In the genomic region with DNA sequence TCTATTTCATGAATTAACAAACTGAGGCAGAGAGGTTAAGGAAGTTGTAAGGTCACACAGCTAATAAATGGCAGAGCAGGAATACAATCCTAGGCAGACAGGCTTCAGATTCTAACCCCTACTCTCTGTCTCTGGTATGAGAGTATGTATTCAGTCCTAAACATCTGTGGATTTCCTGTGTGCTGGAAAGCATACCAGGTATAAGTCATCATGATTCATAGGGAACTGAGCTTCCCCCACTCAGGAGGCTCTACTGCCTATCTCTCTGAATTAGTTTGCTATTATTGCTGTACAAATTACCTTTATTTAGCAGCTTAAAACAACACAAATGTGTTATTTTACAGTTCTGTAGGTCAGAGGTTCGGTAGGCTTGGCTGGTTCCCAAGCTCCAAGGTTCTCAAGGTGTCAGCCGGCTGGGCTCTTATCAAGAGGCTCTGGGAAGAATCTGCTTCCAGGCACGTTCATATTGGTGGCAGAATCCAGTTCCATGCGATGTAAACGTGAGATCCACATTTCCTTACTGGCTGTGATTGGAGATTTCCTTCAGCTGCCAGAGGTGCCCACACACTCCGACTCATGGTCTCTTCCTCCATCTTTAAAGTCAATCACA, we compare ENCODE assay signal across 19 cellular contexts.
A peak's percentile ranks its signal among the peaks of the same experiment; 100 is the strongest.
DNase-seq lines count a peak whose midpoint lies in the region; ATAC-seq, FAIRE-seq and TF ChIP-seq lines count a peak whose summit lies in the region.
"Had no signal": no experiment of that assay in that cellular context is flagged by ENCODE, and none has a peak within 500 bp of the region (broad histone marks: within the 10 kb centered on the region; RNA-seq: fewer than 3 reads in every experiment).

No MANE protein-coding gene starts in this region.

- WGBS in body of pancreas, 2 donors, result 27 to 28% methylated on average over 6 of the region's 6 CpGs

- no peaks in the 10 kb centered on the region for H3K9me1 ChIP-seq in keratinocyte (ENCODE audit: control insufficient read depth, extremely low read depth, insufficient read depth, low read length)

- no peak for TF ChIP-seq POLR2A in body of pancreas (IDR thresholded peaks at IDR 0.05)
- no peak for TF ChIP-seq POLR2A in vagina (IDR thresholded peaks at IDR 0.05)

- H3K9me3 ChIP-seq in body of pancreas (no peaks in the 10 kb centered on the region), keratinocyte (ENCODE audit: control insufficient read depth, low read depth, low read length) (no peaks in the 10 kb centered on the region), vagina (no peaks in the 10 kb centered on the region)

- H3K79me2 ChIP-seq in keratinocyte (ENCODE audit: control insufficient read depth, insufficient read depth, low read length), result no peaks in the 10 kb centered on the region
- H3K79me2 ChIP-seq: parathyroid adenoma had no signal

- dilution Hi-C loops in keratinocyte (cut with MboI; ENCODE audit: extremely low pct_ligation_motif_present, low sequenced_read_pairs), result no loop called here

- intact Hi-C loops in body of pancreas (cut with DNase I), result no loop called here
- intact Hi-C loops in vagina (cut with DNase I), result no loop called here

- H3K36me3 ChIP-seq in body of pancreas (replicated peaks in 1 of 2; ENCODE audit: insufficient read depth in 1 of 2, low read depth in 2 of 2) (no peaks in the 10 kb centered on the region), keratinocyte (ENCODE audit: control insufficient read depth in 2 of 2, extremely low read depth in 1 of 2, insufficient read depth in 2 of 2, low read length in 2 of 2) (no peaks in the 10 kb centered on the region), vagina (no peaks in the 10 kb centered on the region)

- H3K4me1 ChIP-seq in body of pancreas (peaks cover 2% of the 10 kb centered on the region), keratinocyte (ENCODE audit: control insufficient read depth, extremely low read depth, insufficient read depth, low read length) (peaks cover 7% of the 10 kb centered on the region), vagina (no peaks in the 10 kb centered on the region)
- H3K4me1 ChIP-seq: parathyroid adenoma had no signal

- H2AFZ ChIP-seq in keratinocyte (ENCODE audit: control insufficient read depth, low read length), result peak overlapping the region; percentile 79
- H2AFZ ChIP-seq: parathyroid adenoma had no signal

- TF ChIP-seq CTCF in body of pancreas (IDR thresholded peaks at IDR 0.05) (no peak), keratinocyte (optimal IDR thresholded peaks at IDR 0.05 in 1 of 3, IDR thresholded peaks at IDR 0.05 in 1 of 3, conservative IDR thresholded peaks at IDR 0.05 in 1 of 3; ENCODE audit: extremely low read depth in 1 of 3, insufficient read depth in 2 of 3, low read length in 3 of 3) (no peak), vagina (IDR thresholded peaks at IDR 0.05) (no peak)

- H3K4me3 ChIP-seq in body of pancreas (no peak overlapping the region), keratinocyte (ENCODE audit: control insufficient read depth in 2 of 3, extremely low read depth in 1 of 3, insufficient read depth in 2 of 3, low read depth in 1 of 3, low read length in 3 of 3) (no peak overlapping the region), vagina (no peak overlapping the region)
- H3K4me3 ChIP-seq: coronary artery had no signal

- DNase-seq in HPDE6-E6E7 (ENCODE audit: extremely low spot score), result peak; percentile 94
- peak in 3 of 4 donors; percentile 4 to 25 (median 20) for DNase-seq in body of pancreas
- DNase-seq in keratinocyte (ENCODE audit: low read depth, low spot score), result no peak
- no peak for DNase-seq in vagina (ENCODE audit: extremely low spot score in 2 of 2)
- no peak for DNase-seq in stimulated activated naive CD4-positive, alpha-beta T cell (lab: John Stamatoyannopoulos, UW)
- DNase-seq: activated CD4-positive, alpha-beta T cell treated with anti-CD3 and anti-CD28 coated beads, Interleukin-2, amount 50 U/mL, for 1 hour; activated CD8-positive, alpha-beta memory T cell treated with anti-CD3 and anti-CD28 coated beads, Interleukin-2, amount 50 U/mL, for 48 hours; activated gamma-delta T cell; amygdala; C1 segment of cervical spinal cord; naive thymus-derived CD4-positive, alpha-beta T cell; NCI-H1436 treated with DMSO at 0.1 percent for 48 hours; stimulated activated CD4-positive, alpha-beta T cell treated with anti-CD3 and anti-CD28 coated beads, Interleukin-4, amount 100 ng/mL, for 1 hour had no signal

- H4K20me1 ChIP-seq in keratinocyte (ENCODE audit: control insufficient read depth, extremely low read depth, insufficient read depth, low read length), result no peaks in the 10 kb centered on the region

- H3K27me3 ChIP-seq in body of pancreas (no peaks in the 10 kb centered on the region), keratinocyte (ENCODE audit: control insufficient read depth, extremely low read depth, insufficient read depth, low read length) (no peaks in the 10 kb centered on the region), vagina (no peaks in the 10 kb centered on the region)

- H3K9ac ChIP-seq in keratinocyte (ENCODE audit: control insufficient read depth, extremely low read depth, insufficient read depth, low read length), result no peak overlapping the region
- H3K9ac ChIP-seq: parathyroid adenoma had no signal

- ATAC-seq in body of pancreas (no peak), GM18517 (IDR thresholded peaks at IDR 0.05; ENCODE audit: unreplicated experiment) (no peak), GM19328 (IDR thresholded peaks at IDR 0.05; ENCODE audit: unreplicated experiment) (no peak)
- ATAC-seq: naive thymus-derived CD4-positive, alpha-beta T cell had no signal

- FAIRE-seq in keratinocyte (lab: Jason Lieb, UNC), result no peak
- FAIRE-seq: H1, RCC 7860 had no signal

- H3K4me2 ChIP-seq in keratinocyte (ENCODE audit: control insufficient read depth, extremely low read depth, insufficient read depth, low read depth, low read length), result peak overlapping the region; percentile 27

- no peak overlapping the region for H3K27ac ChIP-seq in body of pancreas
- peak overlapping the region; percentile 40 for H3K27ac ChIP-seq in keratinocyte (ENCODE audit: control insufficient read depth, insufficient read depth, low read length)
- H3K27ac ChIP-seq in vagina, result no peak overlapping the region
- H3K27ac ChIP-seq: coronary artery, parathyroid adenoma had no signal

Comparison
In these comparisons a context has a peak if more than half of its experiments do, and no peak if none do; other contexts are left out.
1. DNase-seq: peak in HPDE6-E6E7 (single experiment) and body of pancreas (3 of 4); none in keratinocyte (single experiment), vagina (0 of 2) and stimulated activated naive CD4-positive, alpha-beta T cell (0 of 6).